Comparison of ENCODE assay signal across 22 cellular contexts in genomic region chr12:124797321-124797720, GRCh38.
DNase-seq lines count a peak whose midpoint lies in the region; ATAC-seq and TF ChIP-seq lines count a peak whose summit lies in the region.
"Had no signal": no experiment of that assay in that cellular context is flagged by ENCODE, and none has a peak within 500 bp of the region (broad histone marks: within the 10 kb centered on the region; RNA-seq: fewer than 3 reads in every experiment).

No MANE protein-coding gene starts in this region.

- TF ChIP-seq CTCF in natural killer cell (IDR thresholded peaks at IDR 0.05) = no peak
- no peak for TF ChIP-seq CTCF in dorsolateral prefrontal cortex (IDR thresholded peaks at IDR 0.05 in 54 of 56, conservative IDR thresholded peaks at IDR 0.05 in 2 of 56; ENCODE audit: low read depth in 1 of 56, partially characterized antibody in 56 of 56)
- TF ChIP-seq CTCF in nephron (IDR thresholded peaks at IDR 0.05; ENCODE audit: unreplicated experiment in 3 of 3) = no peak

- H3K27ac Mint-ChIP-seq in natural killer cell treated with Interleukin-12 subunit alpha and Interleukin-12 subunit beta and Interleukin-15 and Interleukin-18, amount 100 ng/mL, for 72 hours = no peak overlapping the region
- H3K27ac Mint-ChIP-seq in natural killer cell (no peak overlapping the region), nephron (peak overlapping the region; percentile 68 to 89 (median 68))
- H3K27ac Mint-ChIP-seq in activated CD4-positive, alpha-beta memory T cell treated with anti-CD3 and anti-CD28 coated beads for 36 hours = no peak overlapping the region

- no peaks in the 10 kb centered on the region for H3K27me3 Mint-ChIP-seq in natural killer cell treated with Interleukin-12 subunit alpha and Interleukin-12 subunit beta and Interleukin-15 and Interleukin-18, amount 100 ng/mL, for 72 hours
- H3K27me3 Mint-ChIP-seq in natural killer cell (ENCODE audit: low read depth in 2 of 2) = no peaks in the 10 kb centered on the region
- no peaks in the 10 kb centered on the region for H3K27me3 Mint-ChIP-seq in nephron (ENCODE audit: low read depth)
- H3K27me3 Mint-ChIP-seq in activated CD4-positive, alpha-beta memory T cell treated with anti-CD3 and anti-CD28 coated beads for 36 hours = no peaks in the 10 kb centered on the region

- H3K4me1 Mint-ChIP-seq in natural killer cell treated with Interleukin-12 subunit alpha and Interleukin-12 subunit beta and Interleukin-15 and Interleukin-18, amount 100 ng/mL, for 72 hours (ENCODE audit: low read depth in 2 of 2) = peaks cover 3 to 16% of the 10 kb centered on the region in 2 donors
- H3K4me1 Mint-ChIP-seq in natural killer cell (no peaks in the 10 kb centered on the region), nephron (peaks cover 11% of the 10 kb centered on the region)
- H3K4me1 Mint-ChIP-seq in activated CD4-positive, alpha-beta memory T cell treated with anti-CD3 and anti-CD28 coated beads for 36 hours (ENCODE audit: low read depth) = peaks cover 24% of the 10 kb centered on the region

- no peaks in the 10 kb centered on the region for H3K9me3 Mint-ChIP-seq in natural killer cell treated with Interleukin-12 subunit alpha and Interleukin-12 subunit beta and Interleukin-15 and Interleukin-18, amount 100 ng/mL, for 72 hours
- no peaks in the 10 kb centered on the region for H3K9me3 Mint-ChIP-seq in natural killer cell
- no peaks in the 10 kb centered on the region for H3K9me3 Mint-ChIP-seq in nephron
- H3K9me3 Mint-ChIP-seq in activated CD4-positive, alpha-beta memory T cell treated with anti-CD3 and anti-CD28 coated beads for 36 hours = no peaks in the 10 kb centered on the region

- DNase-seq in natural killer cell treated with Interleukin-12 subunit alpha and Interleukin-12 subunit beta and Interleukin-15 and Interleukin-18, amount 100 ng/mL, for 72 hours (ENCODE audit: low spot score) = peak; percentile 8
- DNase-seq in natural killer cell (no peak), dorsolateral prefrontal cortex (no peak), AG08395 (ENCODE audit: low spot score) (no peak)
- DNase-seq in activated CD4-positive, alpha-beta memory T cell treated with anti-CD3 and anti-CD28 coated beads for 36 hours = no peak
- no peak for DNase-seq in activated T-cell treated with anti-CD3 and anti-CD28 coated beads, Interleukin-2, amount 50 U/mL, for 1 hour
- DNase-seq: activated CD4-positive, alpha-beta T cell treated with anti-CD3 and anti-CD28 coated beads for 48 hours; activated CD8-positive, alpha-beta memory T cell treated with anti-CD3 and anti-CD28 coated beads, Interleukin-2, amount 50 U/mL, for 4 hours; activated effector memory CD4-positive, alpha-beta T cell treated with anti-CD3 and anti-CD28 coated beads, Interleukin-2, amount 50 U/mL, for 16 hours; DMS153; erythroblast; foreskin melanocyte; GF-D8; hypothalamus; KG1; NCI-H187; NCI-H2227 treated with DMSO at 0.1 percent for 48 hours; NCI-H748 treated with DMSO at 0.1 percent for 48 hours had no signal

- CTCF ChIA-PET in activated CD4-positive, alpha-beta memory T cell treated with anti-CD3 and anti-CD28 coated beads for 36 hours (lab: Charles Lee) = interaction anchor here (0.7 to 1.9 kb wide), 3 partner anchors 26 to 249 kb away, joined by 3 to 7 read pairs (median 4); no protein-coding TSS in a partner anchor

- H3K4me3 ChIP-seq in dorsolateral prefrontal cortex = no peak overlapping the region

- POLR2A ChIA-PET in activated CD4-positive, alpha-beta memory T cell treated with anti-CD3 and anti-CD28 coated beads for 36 hours (lab: Charles Lee) = no interaction called here

- H3K36me3 Mint-ChIP-seq in natural killer cell treated with Interleukin-12 subunit alpha and Interleukin-12 subunit beta and Interleukin-15 and Interleukin-18, amount 100 ng/mL, for 72 hours = no peaks in the 10 kb centered on the region
- H3K36me3 Mint-ChIP-seq in natural killer cell = no peaks in the 10 kb centered on the region
- peaks cover 12% of the 10 kb centered on the region for H3K36me3 Mint-ChIP-seq in nephron (ENCODE audit: low read depth)
- peaks cover 5% of the 10 kb centered on the region for H3K36me3 Mint-ChIP-seq in activated CD4-positive, alpha-beta memory T cell treated with anti-CD3 and anti-CD28 coated beads for 36 hours

- no peak overlapping the region for H3K4me3 Mint-ChIP-seq in natural killer cell treated with Interleukin-12 subunit alpha and Interleukin-12 subunit beta and Interleukin-15 and Interleukin-18, amount 100 ng/mL, for 72 hours
- H3K4me3 Mint-ChIP-seq in natural killer cell = no peak overlapping the region
- no peak overlapping the region for H3K4me3 Mint-ChIP-seq in nephron
- no peak overlapping the region for H3K4me3 Mint-ChIP-seq in activated CD4-positive, alpha-beta memory T cell treated with anti-CD3 and anti-CD28 coated beads for 36 hours

- no peak for ATAC-seq in natural killer cell treated with Interleukin-12 subunit alpha and Interleukin-12 subunit beta and Interleukin-15 and Interleukin-18, amount 100 ng/mL, for 72 hours
- ATAC-seq in natural killer cell (no peak), HG03159 (IDR thresholded peaks at IDR 0.05; ENCODE audit: unreplicated experiment) (no peak)
- ATAC-seq: Right ventricle myocardium inferior had no signal

- intact Hi-C loops in natural killer cell (cut with micrococcal nuclease) (no loop called here), dorsolateral prefrontal cortex (cut with DNase I) (no loop called here)
- intact Hi-C loops in activated CD4-positive, alpha-beta memory T cell treated with anti-CD3 and anti-CD28 coated beads for 36 hours (cut with micrococcal nuclease) = no loop called here

- H3K27me3 ChIP-seq in dorsolateral prefrontal cortex = no peaks in the 10 kb centered on the region
- H3K27me3 ChIP-seq: neutrophil had no signal

- peak overlapping the region in 39 of 59 donors; percentile 1 to 73 (median 38) for H3K27ac ChIP-seq in dorsolateral prefrontal cortex
- H3K27ac ChIP-seq: neutrophil had no signal

Comparison
In these comparisons a context has a peak if more than half of its experiments do, and no peak if none do; other contexts are left out.
1. H3K27ac Mint-ChIP-seq: peak in nephron (3 of 3); none in natural killer cell treated with Interleukin-12 subunit alpha and Interleukin-12 subunit beta and Interleukin-15 and Interleukin-18, amount 100 ng/mL, for 72 hours (0 of 2), natural killer cell (0 of 2) and activated CD4-positive, alpha-beta memory T cell treated with anti-CD3 and anti-CD28 coated beads for 36 hours (single experiment).